10 cellular contexts compared by ENCODE assay signal in genomic region chr9:23851024-23851629, GRCh38. TPM values are rescaled to one million over a fixed set of nuclear protein-coding genes. Genes with fewer than 3 reads are reported as not detected.
A peak's percentile ranks its signal among the peaks of the same experiment; 100 is the strongest.
DNase-seq lines count a peak whose midpoint lies in the region; ATAC-seq and TF ChIP-seq lines count a peak whose summit lies in the region.
"Had no signal": no experiment of that assay in that cellular context is flagged by ENCODE, and none has a peak within 500 bp of the region (broad histone marks: within the 10 kb centered on the region; RNA-seq: fewer than 3 reads in every experiment).

No MANE protein-coding gene starts in this region.

- no peaks in the 10 kb centered on the region for H3K4me1 Mint-ChIP-seq in effector memory CD8-positive, alpha-beta T cell (ENCODE audit: low read depth in 2 of 2)

- H3K4me1 ChIP-seq in NT2/D1 (ENCODE audit: insufficient read depth, insufficient read length): no peaks in the 10 kb centered on the region
- peaks cover 0 to 10% (median 6%) of the 10 kb centered on the region in 9 donors for H3K4me1 ChIP-seq in heart right ventricle

- peaks cover 0 to 18% of the 10 kb centered on the region in 2 donors for H3K9me3 Mint-ChIP-seq in effector memory CD8-positive, alpha-beta T cell

- H3K27ac Mint-ChIP-seq in effector memory CD8-positive, alpha-beta T cell: no peak overlapping the region

- DNase-seq in DMS53 treated with DMSO at 0.1 percent for 48 hours (lab: John Stamatoyannopoulos, UW; ENCODE audit: unreplicated experiment): peak; percentile 57
- peak; percentile 55 for DNase-seq in NT2/D1 (ENCODE audit: low read depth, low spot score)
- DNase-seq in heart right ventricle: no peak
- peak in 6 of 10 donors; percentile 10 to 86 (median 61) for DNase-seq in posterior cingulate gyrus
- DNase-seq in effector memory CD8-positive, alpha-beta T cell: no peak
- DNase-seq: activated CD4-positive, alpha-beta T cell treated with anti-CD3 and anti-CD28 coated beads, Interleukin-2, amount 50 U/mL, for 48 hours; foreskin melanocyte had no signal

- H3K27me3 ChIP-seq in NT2/D1 (ENCODE audit: insufficient read depth, insufficient read length): peaks cover 30% of the 10 kb centered on the region
- peaks cover 0 to 75% (median 55%) of the 10 kb centered on the region in 7 donors for H3K27me3 ChIP-seq in heart right ventricle

- no peaks in the 10 kb centered on the region for H3K36me3 ChIP-seq in NT2/D1 (ENCODE audit: insufficient read depth, insufficient read length, low read length)
- no peaks in the 10 kb centered on the region for H3K36me3 ChIP-seq in heart right ventricle

- ATAC-seq in heart right ventricle (peak in 5 of 8 donors; percentile 39 to 75 (median 61)), HG03354 (IDR thresholded peaks at IDR 0.05; ENCODE audit: poor library complexity, severe bottlenecking, unreplicated experiment) (no peak), GM21529 (IDR thresholded peaks at IDR 0.05; ENCODE audit: unreplicated experiment) (no peak)
- ATAC-seq in effector memory CD8-positive, alpha-beta T cell (replicated peaks): no peak
- no peak for ATAC-seq in activated CD4-positive, CD25-positive, alpha-beta regulatory T cell treated with anti-CD3 and anti-CD28 coated beads, Interleukin-2, amount 50 U/mL, for 24 hours

- no peaks in the 10 kb centered on the region for H3K36me3 Mint-ChIP-seq in effector memory CD8-positive, alpha-beta T cell (ENCODE audit: insufficient read depth)

- H3K4me3 ChIP-seq in NT2/D1 (ENCODE audit: insufficient read length, low read depth) (peak overlapping the region; percentile 72), heart right ventricle (peak overlapping the region in 9 of 10 donors; percentile 4 to 51 (median 36))

- no peak overlapping the region for H3K27ac ChIP-seq in heart right ventricle

- H3K9me3 ChIP-seq in NT2/D1 (ENCODE audit: insufficient read depth, low read length): no peaks in the 10 kb centered on the region
- no peaks in the 10 kb centered on the region for H3K9me3 ChIP-seq in heart right ventricle

- intact Hi-C loops in heart right ventricle (cut with DNase I): no loop called here
- intact Hi-C loops in posterior cingulate gyrus (cut with DNase I): no loop called here

- 1 to 2% methylated on average over 43 to 46 of the region's 46 CpGs for WGBS in heart right ventricle, 2 donors

- H3K4me3 Mint-ChIP-seq in effector memory CD8-positive, alpha-beta T cell: no peak overlapping the region

- TF ChIP-seq CTCF in heart right ventricle (IDR thresholded peaks at IDR 0.05): no peak

- peaks cover 0 to 24% of the 10 kb centered on the region in 2 donors for H3K27me3 Mint-ChIP-seq in effector memory CD8-positive, alpha-beta T cell

- H3K9ac ChIP-seq in NT2/D1 (ENCODE audit: insufficient read length, low read depth): peak overlapping the region; percentile 88

RNA-seq across cellular contexts. Expression of gene ELAVL2, which starts 25.1 kb away (rescaled TPM):
- total RNA-seq in heart right ventricle: under 1 TPM in 6 of 10 donors, not detected in 4; 0.09 to 0.64 (median 0.12) TPM
- polyA plus RNA-seq in heart right ventricle: under 1 TPM in 1 of 2 donors, not detected in 1; under 0.01 TPM

Comparison
In these comparisons a context has a peak if more than half of its experiments do, and no peak if none do; other contexts are left out.
1. DNase-seq: peak in DMS53 treated with DMSO at 0.1 percent for 48 hours (single experiment), NT2/D1 (single experiment) and posterior cingulate gyrus (6 of 10); none in heart right ventricle (0 of 2) and effector memory CD8-positive, alpha-beta T cell (0 of 3).
2. ATAC-seq: peak in heart right ventricle (5 of 8); none in effector memory CD8-positive, alpha-beta T cell (single experiment), HG03354 (single experiment), GM21529 (single experiment) and activated CD4-positive, CD25-positive, alpha-beta regulatory T cell treated with anti-CD3 and anti-CD28 coated beads, Interleukin-2, amount 50 U/mL, for 24 hours (0 of 2).